Comparison of ENCODE assay signal across 9 cellular contexts in the genomic region with DNA sequence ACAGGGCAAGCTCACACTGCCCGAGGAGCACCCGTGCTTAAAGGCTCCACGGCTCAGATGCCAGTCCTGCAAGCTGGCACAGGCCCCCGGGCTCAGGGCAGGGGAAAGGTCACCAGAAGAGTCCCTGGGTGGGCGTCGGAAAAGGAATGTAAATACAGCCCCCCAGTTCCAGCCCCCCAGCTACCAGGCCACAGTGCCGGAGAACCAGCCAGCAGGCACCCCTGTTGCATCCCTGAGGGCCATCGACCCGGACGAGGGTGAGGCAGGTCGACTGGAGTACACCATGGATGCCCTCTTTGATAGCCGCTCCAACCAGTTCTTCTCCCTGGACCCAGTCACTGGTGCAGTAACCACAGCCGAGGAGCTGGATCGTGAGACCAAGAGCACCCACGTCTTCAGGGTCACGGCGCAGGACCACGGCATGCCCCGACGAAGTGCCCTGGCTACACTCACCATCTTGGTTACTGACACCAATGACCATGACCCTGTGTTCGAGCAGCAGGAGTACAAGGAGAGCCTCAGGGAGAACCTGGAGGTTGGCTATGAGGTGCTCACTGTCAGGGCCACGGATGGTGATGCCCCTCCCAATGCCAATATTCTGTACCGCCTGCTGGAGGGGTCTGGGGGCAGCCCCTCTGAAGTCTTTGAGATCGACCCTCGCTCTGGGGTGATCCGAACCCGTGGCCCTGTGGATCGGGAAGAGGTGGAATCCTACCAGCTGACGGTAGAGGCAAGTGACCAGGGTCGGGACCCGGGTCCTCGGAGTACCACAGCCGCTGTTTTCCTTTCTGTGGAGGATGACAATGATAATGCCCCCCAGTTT. TPM values are rescaled to one million over a fixed set of nuclear protein-coding genes. Genes with fewer than 3 reads are reported as not detected.
A peak's percentile ranks its signal among the peaks of the same experiment; 100 is the strongest.
DNase-seq lines count a peak whose midpoint lies in the region; ATAC-seq and TF ChIP-seq lines count a peak whose summit lies in the region.
"Had no signal": no experiment of that assay in that cellular context is flagged by ENCODE, and none has a peak within 500 bp of the region (broad histone marks: within the 10 kb centered on the region; RNA-seq: fewer than 3 reads in every experiment).

No MANE protein-coding gene starts in this region.

- H3K36me3 ChIP-seq in heart left ventricle (no peaks in the 10 kb centered on the region), muscle layer of colon (ENCODE audit: insufficient read depth, low read length) (no peaks in the 10 kb centered on the region)

- H3K9me3 ChIP-seq in heart left ventricle (no peaks in the 10 kb centered on the region), muscle layer of colon (ENCODE audit: low read length) (no peaks in the 10 kb centered on the region)

- TF ChIP-seq CTCF in heart left ventricle (IDR thresholded peaks at IDR 0.05), result no peak

- WGBS in heart left ventricle, 4 donors, result 90 to 93% (median 92%) methylated on average over 19 to 33 of the region's 33 CpGs

- TF ChIP-seq POLR2A in heart left ventricle (IDR thresholded peaks at IDR 0.05), result no peak

- intact Hi-C loops in heart left ventricle (cut with DNase I) (loop anchor here in 1 of 10 donors (10.0 kb wide), 1 partner anchor 136 kb away; a partner anchor contains a TSS), left cardiac atrium (cut with DNase I) (loop anchor here in 1 of 2 donors (5.0 kb wide), 1 partner anchor 43 kb away; no protein-coding TSS in a partner anchor)

- H3K4me3 ChIP-seq in heart left ventricle (peak overlapping the region in 7 of 12 donors; percentile 21 to 71 (median 64)), muscle layer of colon (ENCODE audit: low read depth in 1 of 2, low read length in 2 of 2) (peak overlapping the region; percentile 33 to 38)

- H3K4me1 ChIP-seq in heart left ventricle (peaks cover 0 to 41% (median 21%) of the 10 kb centered on the region in 12 donors), muscle layer of colon (ENCODE audit: insufficient read depth, low read length) (peaks cover 33% of the 10 kb centered on the region)

- peaks cover 0 to 21% (median 0%) of the 10 kb centered on the region in 9 donors for H3K27me3 ChIP-seq in heart left ventricle
- H3K27me3 ChIP-seq in muscle layer of colon (ENCODE audit: control insufficient read depth in 1 of 2, insufficient read depth in 2 of 2, low read length in 2 of 2), result no peaks in the 10 kb centered on the region

- ATAC-seq in heart left ventricle (no peak), left cardiac atrium (no peak)

- no peak overlapping the region for H3K9ac ChIP-seq in muscle layer of colon (ENCODE audit: low read length)

- H3K27ac ChIP-seq in heart left ventricle (no peak overlapping the region), caudate nucleus (ENCODE audit: low read depth, low read length) (peak overlapping the region; percentile 26), muscle layer of colon (ENCODE audit: low read depth, low read length) (no peak overlapping the region)

- DNase-seq in heart left ventricle (peak in 2 of 5 donors; percentile 18 to 55), left cardiac atrium (no peak), caudate nucleus (lab: John Stamatoyannopoulos, UW) (no peak), NCI-H1048 (lab: John Stamatoyannopoulos, UW) (no peak), NCI-H2107 (lab: John Stamatoyannopoulos, UW) (no peak), DMS114 treated with DMSO at 0.1 percent for 48 hours (lab: John Stamatoyannopoulos, UW; ENCODE audit: unreplicated experiment) (no peak), AG08395 (ENCODE audit: low spot score) (no peak)
- DNase-seq: DMS79 treated with DMSO at 0.1 percent for 48 hours had no signal

RNA-seq across cellular contexts. Expression of a gene that starts 1.3 kb away (rescaled TPM):
- total RNA-seq in heart left ventricle, result 10 to 100 TPM in 1 of 9 donors, 1 to 10 TPM in 8; 2.5 to 11.9 (median 8.6) TPM
- polyA plus RNA-seq in heart left ventricle, result 1 to 10 TPM; 1.6 to 2.1 TPM
- total RNA-seq in left cardiac atrium, result 10 to 100 TPM; 15.6 to 21.1 TPM

RNA-seq across cellular contexts. Expression of a gene that starts 32.3 kb away (rescaled TPM):
- 1 to 10 TPM in 3 of 9 donors, under 1 TPM in 5, not detected in 1; 0.23 to 3.6 (median 0.60) TPM for total RNA-seq in heart left ventricle
- polyA plus RNA-seq in heart left ventricle, result 1 to 10 TPM; 1.1 to 1.4 TPM
- total RNA-seq in left cardiac atrium, result 1 to 10 TPM; 2.3 to 2.5 TPM

RNA-seq across cellular contexts. Expression of a gene that starts 36.9 kb away (rescaled TPM):
- 100 to 1,000 TPM in 6 of 9 donors, 10 to 100 TPM in 3; 88.5 to 113 (median 102) TPM for total RNA-seq in heart left ventricle
- 100 to 1,000 TPM in 1 of 2 donors, 10 to 100 TPM in 1; 41.1 to 179 TPM for polyA plus RNA-seq in heart left ventricle
- 100 to 1,000 TPM; 109 to 141 TPM for total RNA-seq in left cardiac atrium

RNA-seq across cellular contexts. Expression of a gene that starts 56.1 kb away (rescaled TPM):
- total RNA-seq in heart left ventricle (1 to 10 TPM in 2 of 9 donors, under 1 TPM in 4, not detected in 3; 0.44 to 2.5 (median 0.54) TPM), left cardiac atrium (100 to 1,000 TPM; 220 to 239 TPM)
- polyA plus RNA-seq in heart left ventricle, result under 1 TPM; 0.24 to 0.61 TPM
